In the genomic region with DNA sequence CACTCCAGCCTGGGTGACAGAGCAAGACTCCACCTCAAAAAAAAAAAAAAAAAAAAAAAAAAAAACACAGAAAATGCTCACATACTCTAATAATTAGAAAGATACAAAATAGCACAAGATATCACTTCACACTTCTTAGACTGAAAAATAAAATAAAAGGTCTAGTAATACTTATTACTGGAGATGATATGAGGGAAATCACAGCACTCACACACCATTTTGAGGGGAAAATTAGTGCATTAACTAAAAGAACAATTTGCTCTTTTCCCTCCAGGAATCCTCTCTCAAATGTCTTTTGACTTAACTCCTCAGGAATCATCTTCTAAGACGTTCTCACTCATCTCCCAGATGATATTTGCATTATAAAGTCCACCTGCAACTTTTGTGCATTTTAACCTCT, we compare ENCODE assay signal across 23 cellular contexts.
"Had no signal": no experiment of that assay in that cellular context is flagged by ENCODE, and none has a peak within 500 bp of the region (broad histone marks: within the 10 kb centered on the region; RNA-seq: fewer than 3 reads in every experiment).

No MANE protein-coding gene starts in this region.

- H3K27me3 ChIP-seq: cardiac muscle cell had no signal

- ATAC-seq: activated T-helper 17 cell treated with anti-CD3 and anti-CD28 coated beads, Interleukin-2, amount 50 U/mL, for 72 hours; T-cell had no signal

- H3K4me1 Mint-ChIP-seq: activated CD4-positive, alpha-beta T cell treated with anti-CD3 and anti-CD28 coated beads, Interleukin-2, amount 10 ng/mL, durations not matched to agents 7 days and 5 days; activated T-helper 17 cell treated with anti-CD3 and anti-CD28 coated beads, Interleukin-2, amount 50 U/mL, for 72 hours; T-cell had no signal

- H3K4me3 ChIP-seq: cardiac muscle cell, SK-N-MC had no signal

- H3K36me3 Mint-ChIP-seq: activated CD4-positive, alpha-beta memory T cell treated with anti-CD3 and anti-CD28 coated beads for 36 hours; activated naive CD8-positive, alpha-beta T cell; brain; T-cell had no signal

- H3K27ac Mint-ChIP-seq: activated CD4-positive, alpha-beta memory T cell treated with anti-CD3 and anti-CD28 coated beads for 36 hours; activated CD4-positive, alpha-beta T cell treated with anti-CD3 and anti-CD28 coated beads, Interleukin-2, amount 10 ng/mL, durations not matched to agents 7 days and 5 days; activated naive CD4-positive, alpha-beta T cell treated with anti-CD3 and anti-CD28 coated beads for 36 hours; activated naive CD8-positive, alpha-beta T cell; activated T-helper 17 cell treated with anti-CD3 and anti-CD28 coated beads, Interleukin-2, amount 50 U/mL, for 72 hours; brain; T-cell had no signal

- H3K4me3 Mint-ChIP-seq: activated CD4-positive, alpha-beta memory T cell treated with anti-CD3 and anti-CD28 coated beads for 36 hours; activated CD4-positive, alpha-beta T cell treated with anti-CD3 and anti-CD28 coated beads, Interleukin-2, amount 10 ng/mL, durations not matched to agents 7 days and 5 days; activated naive CD4-positive, alpha-beta T cell treated with anti-CD3 and anti-CD28 coated beads for 36 hours; activated naive CD8-positive, alpha-beta T cell; activated T-helper 17 cell treated with anti-CD3 and anti-CD28 coated beads, Interleukin-2, amount 50 U/mL, for 72 hours; brain; T-cell had no signal

- DNase-seq: activated CD4-positive, alpha-beta memory T cell treated with anti-CD3 and anti-CD28 coated beads for 36 hours; activated CD4-positive, alpha-beta T cell treated with anti-CD3 and anti-CD28 coated beads, Interleukin-2, amount 10 ng/mL, durations not matched to agents 7 days and 5 days; activated CD4-positive, CD25-positive, alpha-beta regulatory T cell; activated CD8-positive, alpha-beta memory T cell treated with anti-CD3 and anti-CD28 coated beads for 24 hours; activated gamma-delta T cell; activated naive CD4-positive, alpha-beta T cell treated with anti-CD3 and anti-CD28 coated beads for 36 hours; activated T-cell treated with anti-CD3 and anti-CD28 coated beads, Interleukin-2, amount 50 U/mL, for 48 hours; amygdala; NCI-H1092; NCI-H1930; NCI-H2171; NCI-H2227 treated with DMSO at 0.1 percent for 48 hours; NCI-H526; NCI-H774; NK-92 treated with Interleukin-12 subunit alpha and Interleukin-12 subunit beta, amount 100 ng/mL, for 24 hours; T-cell; T-helper 2 cell; T1000 had no signal

- H3K27me3 Mint-ChIP-seq: activated CD4-positive, alpha-beta memory T cell treated with anti-CD3 and anti-CD28 coated beads for 36 hours; activated CD4-positive, alpha-beta T cell treated with anti-CD3 and anti-CD28 coated beads, Interleukin-2, amount 10 ng/mL, durations not matched to agents 7 days and 5 days; activated naive CD8-positive, alpha-beta T cell; activated T-helper 17 cell treated with anti-CD3 and anti-CD28 coated beads, Interleukin-2, amount 50 U/mL, for 72 hours; brain; T-cell had no signal

- H3K36me3 ChIP-seq: cardiac muscle cell had no signal

- H3K27ac ChIP-seq: cardiac muscle cell, SK-N-MC had no signal
